ENCODE assay signal across 1 cellular context in genomic region chr7:2355079-2356008, GRCh38.
A peak's percentile ranks its signal among the peaks of the same experiment; 100 is the strongest.
TF ChIP-seq lines count a peak whose summit lies in the region.

No MANE protein-coding gene starts in this region.

TF ChIP-seq in K562, 482 proteins besides CTCF, POLR2A, EP300 and RAD21 (continued from another document and continues in another):
- 0 out of 2 replicates have a peak, but pooled peaks have one; percentile 15 for TF ChIP-seq ZBTB33 (CRISPR knock-in tag; IDR thresholded peaks at IDR 0.05)
- no peak for TF ChIP-seq SNAPC5 (CRISPR knock-in tag; IDR thresholded peaks at IDR 0.05)
- TF ChIP-seq AFF1 (IDR thresholded peaks at IDR 0.05; ENCODE audit: low read depth in 1 of 2, partially characterized antibody in 2 of 2), result no peak
- TF ChIP-seq MBD1 (CRISPR knock-in tag; IDR thresholded peaks at IDR 0.05), result no peak
- TF ChIP-seq THAP12 (CRISPR knock-in tag; IDR thresholded peaks at IDR 0.05), result no peak
- TF ChIP-seq YY1 (IDR thresholded peaks at IDR 0.05; ENCODE audit: borderline replicate concordance in 1 of 3, control insufficient read depth in 1 of 3, extremely low read depth in 1 of 3, insufficient read depth in 3 of 3, insufficient read length in 1 of 3, insufficient replicate concordance in 2 of 3, low read depth in 1 of 3, low read length in 2 of 3), result peak in 1 of 3 experiments; percentile 16
- peak; percentile 42; the same call in 1 of the 2 replicates for TF ChIP-seq TFAP4 (CRISPR knock-in tag; IDR thresholded peaks at IDR 0.05; ENCODE audit: borderline replicate concordance)
- no peak for TF ChIP-seq DLX4 (CRISPR knock-in tag; IDR thresholded peaks at IDR 0.05)
- TF ChIP-seq DACH1 (IDR thresholded peaks at IDR 0.05; ENCODE audit: partially characterized antibody), result no peak
- TF ChIP-seq CHD1 (IDR thresholded peaks at IDR 0.05; ENCODE audit: low read length), result peak; percentile 66
- TF ChIP-seq E2F1 (CRISPR knock-in tag; IDR thresholded peaks at IDR 0.05), result 0 out of 2 replicates have a peak, but pooled peaks have one; percentile 22
- no peak for TF ChIP-seq TAF7 (tag; IDR thresholded peaks at IDR 0.05)
- no peak for TF ChIP-seq ZNF431 (CRISPR knock-in tag; IDR thresholded peaks at IDR 0.05)
- no peak for TF ChIP-seq CBX3 (IDR thresholded peaks at IDR 0.05; ENCODE audit: borderline replicate concordance in 1 of 2, low read length in 2 of 2)
- no peak for TF ChIP-seq TCF15 (CRISPR knock-in tag; IDR thresholded peaks at IDR 0.05)
- no peak for TF ChIP-seq HSF4 (CRISPR knock-in tag; IDR thresholded peaks at IDR 0.05; ENCODE audit: borderline replicate concordance)
- TF ChIP-seq SRSF7 (optimal IDR thresholded peaks at IDR 0.05; ENCODE audit: low read depth, low read length), result no peak
- TF ChIP-seq STAT5A (IDR thresholded peaks at IDR 0.05; ENCODE audit: borderline replicate concordance, low read length), result no peak
- no peak for TF ChIP-seq PYGO2 (tag; IDR thresholded peaks at IDR 0.05)
- TF ChIP-seq KLF13 (tag; IDR thresholded peaks at IDR 0.05; ENCODE audit: borderline replicate concordance, low read depth), result no peak
- no peak for TF ChIP-seq SMAD2 (IDR thresholded peaks at IDR 0.05; ENCODE audit: low read depth, low read length)
- TF ChIP-seq PHF8 (IDR thresholded peaks at IDR 0.05; ENCODE audit: borderline replicate concordance, low read length), result peak; percentile 25; the same call in 1 of the 2 replicates
- TF ChIP-seq ZNF143 (CRISPR knock-in tag; IDR thresholded peaks at IDR 0.05), result no peak
- TF ChIP-seq EGR1 (conservative IDR thresholded peaks at IDR 0.05), result no peak
- TF ChIP-seq TEAD4 (IDR thresholded peaks at IDR 0.05; ENCODE audit: low read length), result no peak
- TF ChIP-seq TEAD4 (CRISPR knock-in tag; IDR thresholded peaks at IDR 0.05; ENCODE audit: borderline replicate concordance), result no peak
- no peak for TF ChIP-seq REST (CRISPR knock-in tag; IDR thresholded peaks at IDR 0.05; ENCODE audit: low read depth)
- no peak for TF ChIP-seq POLR2B (IDR thresholded peaks at IDR 0.05; ENCODE audit: low read depth, partially characterized antibody)
- no peak for TF ChIP-seq NBN (IDR thresholded peaks at IDR 0.05; ENCODE audit: low read depth)
- TF ChIP-seq U2AF1 (optimal IDR thresholded peaks at IDR 0.05; ENCODE audit: low read depth, low read length), result no peak
- TF ChIP-seq MAFG (tag; conservative IDR thresholded peaks at IDR 0.05), result no peak
- TF ChIP-seq PKNOX1 (IDR thresholded peaks at IDR 0.05), result no peak
- no peak for TF ChIP-seq ZNF133 (CRISPR knock-in tag; IDR thresholded peaks at IDR 0.05)
- no peak for TF ChIP-seq ZNF780A (CRISPR knock-in tag; IDR thresholded peaks at IDR 0.05)
- TF ChIP-seq SAP30 (IDR thresholded peaks at IDR 0.05; ENCODE audit: borderline replicate concordance, insufficient read depth, low read depth, low read length, poor library complexity, severe bottlenecking), result peak; percentile 85
- no peak for TF ChIP-seq PREB (CRISPR knock-in tag; IDR thresholded peaks at IDR 0.05)
- TF ChIP-seq ZNF766 (CRISPR knock-in tag; conservative IDR thresholded peaks at IDR 0.05), result 0 out of 2 replicates have a peak, but pooled peaks have one; percentile 8
- TF ChIP-seq ETV6 (IDR thresholded peaks at IDR 0.05; ENCODE audit: borderline replicate concordance in 1 of 2, low read depth in 2 of 2, low read length in 1 of 2), result no peak
- peak; percentile 38; the same call in 1 of the 2 replicates for TF ChIP-seq ETV6 (CRISPR knock-in tag; IDR thresholded peaks at IDR 0.05; ENCODE audit: borderline replicate concordance)
- TF ChIP-seq KAT2B (IDR thresholded peaks at IDR 0.05; ENCODE audit: low read depth, low read length), result no peak
